8 cellular contexts compared by ENCODE assay signal in the genomic region with DNA sequence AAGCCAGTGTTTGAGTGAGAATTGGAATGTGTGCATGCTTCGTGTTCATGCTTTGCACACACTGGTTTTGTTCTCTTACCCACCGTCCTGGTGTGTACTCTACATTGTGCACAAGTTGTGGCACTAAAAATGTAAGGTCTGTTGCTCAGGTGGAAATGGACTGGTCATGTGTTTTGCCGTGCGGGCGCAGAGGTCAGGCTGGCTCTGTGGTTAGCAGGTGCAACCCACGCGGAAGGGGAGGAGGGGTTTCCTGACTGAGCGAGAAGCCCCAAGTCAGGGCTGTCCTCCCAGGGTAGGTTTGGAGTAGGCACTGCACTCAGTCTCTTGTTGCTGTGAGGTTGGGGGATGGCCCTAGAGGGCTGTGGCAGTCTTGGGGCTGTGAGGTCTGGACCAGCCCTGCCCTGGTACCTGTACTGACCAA.
DNase-seq lines count a peak whose midpoint lies in the region; ATAC-seq and TF ChIP-seq lines count a peak whose summit lies in the region.

No MANE protein-coding gene starts in this region.

- H3K4me1 Mint-ChIP-seq in activated CD4-positive, alpha-beta T cell treated with anti-CD3 and anti-CD28 coated beads for 36 hours, result peaks cover 46% of the 10 kb centered on the region
- H3K4me1 Mint-ChIP-seq in brain, result peaks cover 11% of the 10 kb centered on the region

- TF ChIP-seq CTCF in brain (conservative IDR thresholded peaks at IDR 0.05) (no peak), testis (IDR thresholded peaks at IDR 0.05) (no peak)

- no peaks in the 10 kb centered on the region for H3K9me3 ChIP-seq in testis

- peak; percentile 72 for DNase-seq in activated CD4-positive, alpha-beta T cell treated with anti-CD3 and anti-CD28 coated beads for 36 hours
- no peak for DNase-seq in activated CD4-positive, alpha-beta T cell treated with anti-CD3 and anti-CD28 coated beads for 1 hour
- no peak for DNase-seq in testis
- DNase-seq in caudate nucleus (lab: John Stamatoyannopoulos, UW), result no peak
- no peak for DNase-seq in putamen (ENCODE audit: low spot score)
- no peak for DNase-seq in NCI-H82 treated with DMSO at 0.1 percent for 48 hours (lab: John Stamatoyannopoulos, UW; ENCODE audit: unreplicated experiment)

- no peak overlapping the region for H3K4me3 ChIP-seq in testis

- peak overlapping the region; percentile 75 for H3K27ac Mint-ChIP-seq in activated CD4-positive, alpha-beta T cell treated with anti-CD3 and anti-CD28 coated beads for 36 hours
- peak overlapping the region in 3 of 5 experiments; percentile 19 to 56 (median 38) for H3K27ac Mint-ChIP-seq in brain

- peaks cover 31% of the 10 kb centered on the region for H3K36me3 Mint-ChIP-seq in activated CD4-positive, alpha-beta T cell treated with anti-CD3 and anti-CD28 coated beads for 36 hours (ENCODE audit: low read depth)
- peaks cover 50% of the 10 kb centered on the region for H3K36me3 Mint-ChIP-seq in brain

- CTCF ChIA-PET in activated CD4-positive, alpha-beta T cell treated with anti-CD3 and anti-CD28 coated beads for 36 hours (lab: Charles Lee), result no interaction called here

- H3K9me3 Mint-ChIP-seq in activated CD4-positive, alpha-beta T cell treated with anti-CD3 and anti-CD28 coated beads for 36 hours (ENCODE audit: low read depth), result peaks cover 14% of the 10 kb centered on the region
- peaks cover 18 to 42% (median 29%) of the 10 kb centered on the region in 5 experiments for H3K9me3 Mint-ChIP-seq in brain

- no peak for TF ChIP-seq POLR2A in testis (IDR thresholded peaks at IDR 0.05)

- intact Hi-C loops in activated CD4-positive, alpha-beta T cell treated with anti-CD3 and anti-CD28 coated beads for 36 hours (cut with DNase I, micrococcal nuclease), result no loop called here
- intact Hi-C loops in testis (cut with DNase I; ENCODE audit: low total_unique reads), result no loop called here

- no peaks in the 10 kb centered on the region for H3K36me3 ChIP-seq in testis (ENCODE audit: low read depth, missing control alignments)

- 74 to 83% methylated on average over 8 of the region's 8 CpGs for WGBS in testis, 2 donors

- ATAC-seq in activated CD4-positive, alpha-beta T cell treated with anti-CD3 and anti-CD28 coated beads for 36 hours, result peak; percentile 86
- ATAC-seq in HG03565 (IDR thresholded peaks at IDR 0.05; ENCODE audit: unreplicated experiment), result peak; percentile 37

- H3K27me3 Mint-ChIP-seq in activated CD4-positive, alpha-beta T cell treated with anti-CD3 and anti-CD28 coated beads for 36 hours, result no peaks in the 10 kb centered on the region
- no peaks in the 10 kb centered on the region for H3K27me3 Mint-ChIP-seq in brain

- POLR2A ChIA-PET in activated CD4-positive, alpha-beta T cell treated with anti-CD3 and anti-CD28 coated beads for 36 hours (lab: Charles Lee), result no interaction called here

- H3K27ac ChIP-seq in testis (peak overlapping the region; percentile 77 to 81), caudate nucleus (ENCODE audit: low read depth, low read length) (no peak overlapping the region)

- peaks cover 27% of the 10 kb centered on the region for H3K4me1 ChIP-seq in testis

- H3K27me3 ChIP-seq in testis, result no peaks in the 10 kb centered on the region

- H3K4me3 Mint-ChIP-seq in activated CD4-positive, alpha-beta T cell treated with anti-CD3 and anti-CD28 coated beads for 36 hours, result peak overlapping the region; percentile 32
- no peak overlapping the region for H3K4me3 Mint-ChIP-seq in brain
